ENCODE assay signal across 1 cellular context in genomic region chr11:85810871-85811611, GRCh38.
TF ChIP-seq lines count a peak whose summit lies in the region.

Gene SYTL2, minus strand, starts transcription at chr11:85811141. Its CDS starts 53,416 bp downstream, at chr11:85757725.

TF ChIP-seq in H1, 55 proteins besides CTCF, POLR2A, EP300 and RAD21:
- TF ChIP-seq SIN3A (conservative IDR thresholded peaks at IDR 0.05 in 1 of 2, IDR thresholded peaks at IDR 0.05 in 1 of 2; ENCODE audit: low read depth in 1 of 2, low read length in 2 of 2) (no peak; a peak in 1 of 4 replicates), RNF2 (IDR thresholded peaks at IDR 0.05; ENCODE audit: borderline replicate concordance, low read depth, low read length, missing control alignments, poor library complexity, severe bottlenecking) (no peak), SRF (IDR thresholded peaks at IDR 0.05; ENCODE audit: low read depth, low read length) (no peak), CHD7 (IDR thresholded peaks at IDR 0.05; ENCODE audit: insufficient replicate concordance, low read length) (no peak), CHD2 (IDR thresholded peaks at IDR 0.05; ENCODE audit: low read length) (no peak), TAF1 (IDR thresholded peaks at IDR 0.05; ENCODE audit: low read depth, low read length) (peak; percentile 72; the same call in 1 of the 2 replicates), CHD1 (IDR thresholded peaks at IDR 0.05; ENCODE audit: low read depth, low read length) (no peak), EGR1 (IDR thresholded peaks at IDR 0.05; ENCODE audit: borderline replicate concordance, low read depth, low read length) (peak; percentile 79), JUN (IDR thresholded peaks at IDR 0.05; ENCODE audit: low read depth, low read length) (no peak), TEAD4 (IDR thresholded peaks at IDR 0.05; ENCODE audit: low read depth, low read length) (no peak), SUZ12 (IDR thresholded peaks at IDR 0.05; ENCODE audit: low read length) (no peak), SP4 (IDR thresholded peaks at IDR 0.05; ENCODE audit: low read length) (no peak), EZH2 (IDR thresholded peaks at IDR 0.05; ENCODE audit: low read depth, low read length, severe bottlenecking) (no peak), NANOG (IDR thresholded peaks at IDR 0.05; ENCODE audit: insufficient read depth, low read depth, low read length, poor library complexity, severe bottlenecking) (no peak), BACH1 (IDR thresholded peaks at IDR 0.05; ENCODE audit: low read length) (no peak), ASH2L (IDR thresholded peaks at IDR 0.05; ENCODE audit: low read length) (peak; percentile 87), SIRT6 (IDR thresholded peaks at IDR 0.05; ENCODE audit: low read length) (no peak), TAF7 (optimal IDR thresholded peaks at IDR 0.05; ENCODE audit: borderline replicate concordance, low read depth, low read length) (no peak), JUND (IDR thresholded peaks at IDR 0.05; ENCODE audit: low read length) (no peak), RFX5 (IDR thresholded peaks at IDR 0.05; ENCODE audit: borderline replicate concordance, low read depth, low read length) (no peak), PHF8 (conservative IDR thresholded peaks at IDR 0.05; ENCODE audit: low read depth, low read length) (peak; percentile 18; the same call in 1 of the 2 replicates), KDM1A (IDR thresholded peaks at IDR 0.05; ENCODE audit: borderline replicate concordance, low read length) (no peak), TCF12 (IDR thresholded peaks at IDR 0.05; ENCODE audit: low read depth, low read length) (no peak), CTBP2 (IDR thresholded peaks at IDR 0.05; ENCODE audit: borderline replicate concordance, insufficient read depth, insufficient read length, low read length) (no peak), POLR2AphosphoS5 (IDR thresholded peaks at IDR 0.05; ENCODE audit: low read depth, low read length) (0 out of 2 replicates have a peak, but pooled peaks have one; percentile 52), E2F6 (IDR thresholded peaks at IDR 0.05) (peak; percentile 81), GABPA (IDR thresholded peaks at IDR 0.05; ENCODE audit: borderline replicate concordance, insufficient read depth, low read length) (no peak), CREB1 (IDR thresholded peaks at IDR 0.05) (no peak; the same call in 1 of the 2 replicates), FOSL1 (IDR thresholded peaks at IDR 0.05; ENCODE audit: insufficient read depth, low read depth, low read length) (no peak), SAP30 (IDR thresholded peaks at IDR 0.05; ENCODE audit: insufficient read depth, insufficient replicate concordance, low read length) (no peak), HDAC2 (IDR thresholded peaks at IDR 0.05; ENCODE audit: borderline replicate concordance in 1 of 2, low read depth in 2 of 2, low read length in 2 of 2) (peak; percentile 26 to 51; a peak in 1 of 4 replicates), ATF3 (IDR thresholded peaks at IDR 0.05; ENCODE audit: insufficient read depth, low read depth, low read length) (no peak), CEBPB (IDR thresholded peaks at IDR 0.05; ENCODE audit: low read depth, low read length) (no peak), SP1 (IDR thresholded peaks at IDR 0.05; ENCODE audit: low read depth, low read length) (no peak), MAX (IDR thresholded peaks at IDR 0.05) (peak; percentile 88), RBBP5 (IDR thresholded peaks at IDR 0.05; ENCODE audit: borderline replicate concordance, low read depth, low read length) (peak; percentile 95), BRCA1 (IDR thresholded peaks at IDR 0.05; ENCODE audit: low read depth, low read length) (no peak), ATF2 (IDR thresholded peaks at IDR 0.05; ENCODE audit: low read length) (no peak), GTF2F1 (IDR thresholded peaks at IDR 0.05; ENCODE audit: borderline replicate concordance, low read depth, low read length) (no peak), ZNF274 (IDR thresholded peaks at IDR 0.05; ENCODE audit: borderline replicate concordance, extremely low read depth, low read length) (no peak), SP2 (IDR thresholded peaks at IDR 0.05; ENCODE audit: low read length) (no peak), KDM4A (IDR thresholded peaks at IDR 0.05; ENCODE audit: low read depth, low read length, severe bottlenecking) (peak; percentile 67), POU5F1 (IDR thresholded peaks at IDR 0.05; ENCODE audit: low read depth, low read length) (no peak), NRF1 (IDR thresholded peaks at IDR 0.05; ENCODE audit: low read depth, low read length) (no peak), CBX8 (IDR thresholded peaks at IDR 0.05; ENCODE audit: borderline replicate concordance, low read depth, low read length) (no peak), KDM5A (IDR thresholded peaks at IDR 0.05; ENCODE audit: low read length) (no peak), TBP (IDR thresholded peaks at IDR 0.05; ENCODE audit: low read depth, low read length) (peak; percentile 35; the same call in 1 of the 2 replicates), USF2 (IDR thresholded peaks at IDR 0.05; ENCODE audit: low read length) (no peak), CBX5 (IDR thresholded peaks at IDR 0.05; ENCODE audit: low read depth, low read length) (no peak), SIX5 (IDR thresholded peaks at IDR 0.05; ENCODE audit: low read depth, low read length) (no peak), MAFK (IDR thresholded peaks at IDR 0.05; ENCODE audit: low read depth, low read length) (no peak), BCL11A (IDR thresholded peaks at IDR 0.05; ENCODE audit: low read depth in 2 of 2, low read length in 2 of 2) (no peak), HDAC6 (IDR thresholded peaks at IDR 0.05; ENCODE audit: low read depth, low read length) (no peak), YY1 (IDR thresholded peaks at IDR 0.05; ENCODE audit: low read depth, low read length) (peak; percentile 17; the same call in 1 of the 2 replicates), RXRA (IDR thresholded peaks at IDR 0.05; ENCODE audit: insufficient read depth, low read depth, low read length) (no peak)
